1 cellular context compared by ENCODE assay signal in genomic region chr5:31855527-31855862, GRCh38.
TF ChIP-seq lines count a peak whose summit lies in the region.

No MANE protein-coding gene starts in this region.

TF ChIP-seq in HEK293, 187 proteins besides CTCF, POLR2A, EP300 and RAD21 (continued from another document):
- TF ChIP-seq ZNF776 (tag by site-specific recombination; IDR thresholded peaks at IDR 0.05; ENCODE audit: borderline replicate concordance) = no peak
TF ChIP-seq in HEK293: peak in this region for 3.
